ENCODE assay signal across 8 cellular contexts in the genomic region with DNA sequence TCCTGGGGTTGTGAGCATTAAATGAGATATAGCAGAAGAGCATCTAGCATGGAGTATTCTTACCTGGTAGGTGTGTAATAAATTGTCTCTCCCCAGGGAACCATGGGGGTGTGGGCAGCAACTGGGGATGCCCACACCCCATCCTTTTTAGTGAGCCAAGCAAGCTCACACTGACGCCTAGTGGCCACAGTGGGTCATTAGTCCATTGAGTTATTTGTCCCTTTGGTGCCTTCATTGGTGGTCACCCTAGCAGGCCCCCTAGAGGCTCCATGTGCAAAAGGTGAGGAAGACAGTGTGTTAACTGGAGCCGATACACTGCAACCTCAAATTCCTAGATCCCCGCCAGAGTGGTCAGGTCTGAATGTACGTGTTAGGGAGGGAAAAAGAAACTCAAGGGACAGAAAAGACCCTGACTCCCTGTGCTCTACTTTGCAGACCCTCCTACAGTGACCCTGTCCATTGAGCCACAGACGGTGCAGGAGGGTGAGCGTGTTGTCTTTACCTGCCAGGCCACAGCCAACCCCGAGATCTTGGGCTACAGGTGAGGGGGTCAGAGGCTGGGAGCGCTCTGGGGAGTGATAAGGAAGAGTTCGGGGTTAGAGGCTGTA.
DNase-seq lines count a peak whose midpoint lies in the region; ATAC-seq and TF ChIP-seq lines count a peak whose summit lies in the region.

No MANE protein-coding gene starts in this region.

- TF ChIP-seq CTCF in AG04450 (IDR thresholded peaks at IDR 0.05; ENCODE audit: low read depth, low read length) (peak; percentile 98), GM12865 (IDR thresholded peaks at IDR 0.05; ENCODE audit: insufficient read depth, low read depth, low read length, missing control alignments) (peak; percentile 79), epithelial cell of esophagus (IDR thresholded peaks at IDR 0.05; ENCODE audit: insufficient read depth, low read depth, low read length, missing control alignments) (peak; percentile 89), mucosa of descending colon (IDR thresholded peaks at IDR 0.05) (peak; percentile 46)

- no peak overlapping the region for H3K4me3 Mint-ChIP-seq in CD8-positive, alpha-beta memory T cell

- H3K36me3 ChIP-seq in mucosa of descending colon (ENCODE audit: low read depth) = no peaks in the 10 kb centered on the region
- no peaks in the 10 kb centered on the region for H3K36me3 ChIP-seq in CD8-positive, alpha-beta memory T cell (ENCODE audit: insufficient read depth, low read length)

- DNase-seq in AG04450 (ENCODE audit: low read depth, low spot score) (peak; percentile 57), GM12865 (ENCODE audit: low read depth) (peak; percentile 69), epithelial cell of esophagus (ENCODE audit: low read depth) (peak; percentile 71), mucosa of descending colon (peak in 1 of 3 donors; percentile 66)
- peak; percentile 46 for DNase-seq in Jurkat, Clone E6-1 (ENCODE audit: low read depth, low spot score)
- no peak for DNase-seq in CD8-positive, alpha-beta memory T cell

- ATAC-seq in SK-N-SH treated with all-trans-retinoic acid at 6 μM for 48 hours (peak; percentile 92), mucosa of descending colon (peak; percentile 79), GM21576 (IDR thresholded peaks at IDR 0.05; ENCODE audit: unreplicated experiment) (no peak)

- H3K36me3 Mint-ChIP-seq in CD8-positive, alpha-beta memory T cell = no peaks in the 10 kb centered on the region

- H3K27ac Mint-ChIP-seq in CD8-positive, alpha-beta memory T cell = no peak overlapping the region

- H3K27me3 Mint-ChIP-seq in CD8-positive, alpha-beta memory T cell = peaks cover 3 to 16% of the 10 kb centered on the region in 2 donors

- H3K4me1 Mint-ChIP-seq in CD8-positive, alpha-beta memory T cell = no peaks in the 10 kb centered on the region

- POLR2A ChIA-PET in AG04450 (lab: Yijun Ruan, JAX) = interaction anchor here (0.7 kb wide), 1 partner anchor 95 kb away, joined by 3 read pairs; no protein-coding TSS in a partner anchor
- POLR2A ChIA-PET in CD8-positive, alpha-beta memory T cell (lab: Charles Lee) = no interaction called here

- H3K4me3 ChIP-seq in AG04450 (ENCODE audit: low read depth, low read length) (no peak overlapping the region), GM12865 (ENCODE audit: low read depth, low read length) (no peak overlapping the region), epithelial cell of esophagus (ENCODE audit: low read length) (no peak overlapping the region), mucosa of descending colon (no peak overlapping the region)
- no peak overlapping the region for H3K4me3 ChIP-seq in Jurkat, Clone E6-1 (ENCODE audit: low read length)
- H3K4me3 ChIP-seq in CD8-positive, alpha-beta memory T cell (ENCODE audit: low read length) = no peak overlapping the region

- H3K27ac ChIP-seq in AG04450 (ENCODE audit: low read depth, low read length) = no peak overlapping the region
- H3K27ac ChIP-seq in CD8-positive, alpha-beta memory T cell (ENCODE audit: low read depth, low read length) = no peak overlapping the region

- CTCF ChIA-PET in AG04450 (lab: Charles Lee) = interaction anchor here (0.6 to 10.2 kb wide), 23 partner anchors 8 to 124 kb away, joined by 3 to 247 read pairs (median 4); partner anchors contain the start of gene KIRREL1
- CTCF ChIA-PET in CD8-positive, alpha-beta memory T cell (lab: Charles Lee) = no interaction called here

- H3K9me3 ChIP-seq in AG04450 (ENCODE audit: control insufficient read depth, insufficient read depth, low read length) (no peaks in the 10 kb centered on the region), mucosa of descending colon (no peaks in the 10 kb centered on the region)
- H3K9me3 ChIP-seq in CD8-positive, alpha-beta memory T cell (ENCODE audit: low read length) = no peaks in the 10 kb centered on the region

- no peaks in the 10 kb centered on the region for H3K9me3 Mint-ChIP-seq in CD8-positive, alpha-beta memory T cell

- intact Hi-C loops in mucosa of descending colon (cut with DNase I, micrococcal nuclease) = loop anchor here (5.0 kb wide), 1 partner anchor 95 kb away; the partner anchor contains the start of gene KIRREL1 (in 2 of the 2)

- H3K27me3 ChIP-seq in AG04450 (ENCODE audit: control insufficient read depth, insufficient read depth, low read length) = no peaks in the 10 kb centered on the region
- H3K27me3 ChIP-seq in CD8-positive, alpha-beta memory T cell (ENCODE audit: insufficient read depth, low read length, poor library complexity, severe bottlenecking) = no peaks in the 10 kb centered on the region

- H3K4me1 ChIP-seq in mucosa of descending colon (ENCODE audit: low read depth) = no peaks in the 10 kb centered on the region
- no peaks in the 10 kb centered on the region for H3K4me1 ChIP-seq in CD8-positive, alpha-beta memory T cell (ENCODE audit: insufficient read depth, low read length)

TF ChIP-seq in SK-N-SH treated with all-trans-retinoic acid at 6 μM for 48 hours, 23 proteins besides CTCF, POLR2A, EP300 and RAD21:
- TF ChIP-seq CREB5 (CRISPR knock-in tag; IDR thresholded peaks at IDR 0.05; ENCODE audit: low read depth) (no peak), CSRNP3 (CRISPR knock-in tag; IDR thresholded peaks at IDR 0.05) (no peak), PPARA (CRISPR knock-in tag; IDR thresholded peaks at IDR 0.05; ENCODE audit: borderline replicate concordance) (no peak)
- TF ChIP-seq, protein P1, sequence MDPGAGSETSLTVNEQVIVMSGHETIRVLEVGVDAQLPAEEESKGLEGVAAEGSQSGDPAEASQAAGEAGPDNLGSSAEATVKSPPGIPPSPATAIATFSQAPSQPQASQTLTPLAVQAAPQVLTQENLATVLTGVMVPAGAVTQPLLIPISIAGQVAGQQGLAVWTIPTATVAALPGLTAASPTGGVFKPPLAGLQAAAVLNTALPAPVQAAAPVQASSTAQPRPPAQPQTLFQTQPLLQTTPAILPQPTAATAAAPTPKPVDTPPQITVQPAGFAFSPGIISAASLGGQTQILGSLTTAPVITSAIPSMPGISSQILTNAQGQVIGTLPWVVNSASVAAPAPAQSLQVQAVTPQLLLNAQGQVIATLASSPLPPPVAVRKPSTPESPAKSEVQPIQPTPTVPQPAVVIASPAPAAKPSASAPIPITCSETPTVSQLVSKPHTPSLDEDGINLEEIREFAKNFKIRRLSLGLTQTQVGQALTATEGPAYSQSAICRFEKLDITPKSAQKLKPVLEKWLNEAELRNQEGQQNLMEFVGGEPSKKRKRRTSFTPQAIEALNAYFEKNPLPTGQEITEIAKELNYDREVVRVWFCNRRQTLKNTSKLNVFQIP (CRISPR knock-in tag; IDR thresholded peaks at IDR 0.05; ENCODE audit: borderline replicate concordance, low read depth) = no peak

Comparison
In these comparisons a context has a peak if more than half of its experiments do, and no peak if none do; other contexts are left out.
1. DNase-seq: peak in AG04450 (single experiment), GM12865 (single experiment), Jurkat, Clone E6-1 (single experiment) and epithelial cell of esophagus (single experiment); none in CD8-positive, alpha-beta memory T cell (0 of 5).
2. CTCF ChIP-seq: peak in every context shown above with its lines; median percentile 98 in AG04450; 89 in epithelial cell of esophagus; 79 in GM12865; 46 in mucosa of descending colon.